30 cellular contexts compared by ENCODE assay signal in genomic region chr17:1050246-1050995, GRCh38. TPM values are rescaled to one million over a fixed set of nuclear protein-coding genes. Genes with fewer than 3 reads are reported as not detected.
DNase-seq lines count a peak whose midpoint lies in the region; ATAC-seq and TF ChIP-seq lines count a peak whose summit lies in the region.
"Had no signal": no experiment of that assay in that cellular context is flagged by ENCODE, and none has a peak within 500 bp of the region (broad histone marks: within the 10 kb centered on the region; RNA-seq: fewer than 3 reads in every experiment).

No MANE protein-coding gene starts in this region.

- no peak for DNase-seq in stimulated activated naive CD8-positive, alpha-beta T cell treated with anti-CD3 and anti-CD28 coated beads, Interleukin-15, amount 100 ng/mL, for 72 hours
- no peak for DNase-seq in stimulated activated naive CD8-positive, alpha-beta T cell treated with anti-CD3 and anti-CD28 coated beads, Interleukin-15, Interleukin-2, amounts not matched to agents 100 U/mL and 50 U/mL, for 24 hours
- DNase-seq in neural crest cell (ENCODE audit: low read depth, low spot score) (no peak), testis (no peak), DMS79 treated with DMSO at 0.1 percent for 48 hours (lab: John Stamatoyannopoulos, UW) (no peak)
- DNase-seq: activated CD4-positive, alpha-beta T cell treated with anti-CD3 and anti-CD28 coated beads, Interleukin-2, amount 10 ng/mL, durations not matched to agents 7 days and 5 days; activated naive CD4-positive, alpha-beta T cell; activated T-cell treated with anti-CD3 and anti-CD28 coated beads, Interleukin-2, amount 50 U/mL, for 48 hours; effector memory CD4-positive, alpha-beta T cell; erythroblast; HFFc6; kidney glomerular epithelial cell; mesendoderm; NCI-H1048; NCI-H187; NCI-H526 treated with DMSO at 0.1 percent for 48 hours; occipital lobe; Peyer's patch; stimulated activated CD8-positive, alpha-beta memory T cell treated with anti-CD3 and anti-CD28 coated beads, Interleukin-4, amount 100 ng/mL, for 48 hours; SW 1271 had no signal

- intact Hi-C loops in testis (cut with DNase I; ENCODE audit: low total_unique reads): no loop called here

- no peak overlapping the region for H3K27ac Mint-ChIP-seq in stimulated activated naive CD8-positive, alpha-beta T cell treated with anti-CD3 and anti-CD28 coated beads, Interleukin-15, amount 100 ng/mL, for 72 hours
- H3K27ac Mint-ChIP-seq in neural crest cell (ENCODE audit: unreplicated experiment): peak overlapping the region; percentile 27
- H3K27ac Mint-ChIP-seq: activated CD4-positive, alpha-beta T cell treated with anti-CD3 and anti-CD28 coated beads, Interleukin-2, amount 10 ng/mL, durations not matched to agents 7 days and 5 days; HFFc6; WTC11 had no signal

- H3K4me3 Mint-ChIP-seq in stimulated activated naive CD8-positive, alpha-beta T cell treated with anti-CD3 and anti-CD28 coated beads, Interleukin-15, amount 100 ng/mL, for 72 hours: peak overlapping the region in 1 of 2 donors; percentile 31
- no peak overlapping the region for H3K4me3 Mint-ChIP-seq in neural crest cell
- H3K4me3 Mint-ChIP-seq: activated CD4-positive, alpha-beta T cell treated with anti-CD3 and anti-CD28 coated beads, Interleukin-2, amount 10 ng/mL, durations not matched to agents 7 days and 5 days; HFFc6; IgD-negative memory B cell; WTC11 had no signal

- H3K27me3 Mint-ChIP-seq in stimulated activated naive CD8-positive, alpha-beta T cell treated with anti-CD3 and anti-CD28 coated beads, Interleukin-15, amount 100 ng/mL, for 72 hours: no peaks in the 10 kb centered on the region
- no peaks in the 10 kb centered on the region for H3K27me3 Mint-ChIP-seq in neural crest cell (ENCODE audit: low read depth)
- H3K27me3 Mint-ChIP-seq: activated CD4-positive, alpha-beta T cell treated with anti-CD3 and anti-CD28 coated beads, Interleukin-2, amount 10 ng/mL, durations not matched to agents 7 days and 5 days; IgD-negative memory B cell had no signal

- peak; percentile 36 for ATAC-seq in stimulated activated naive CD8-positive, alpha-beta T cell treated with anti-CD3 and anti-CD28 coated beads, Interleukin-15, amount 100 ng/mL, for 72 hours
- ATAC-seq in stimulated activated naive CD8-positive, alpha-beta T cell treated with anti-CD3 and anti-CD28 coated beads, Interleukin-15, Interleukin-2, amounts not matched to agents 100 U/mL and 50 U/mL, for 24 hours: no peak
- no peak for ATAC-seq in gastroesophageal sphincter
- ATAC-seq in HG03280 (IDR thresholded peaks at IDR 0.05; ENCODE audit: unreplicated experiment): no peak
- no peak for ATAC-seq in HG03039 (IDR thresholded peaks at IDR 0.05; ENCODE audit: unreplicated experiment)
- ATAC-seq: heart left ventricle, WTC11 had no signal

- peaks cover 6% of the 10 kb centered on the region for H3K4me1 Mint-ChIP-seq in stimulated activated naive CD8-positive, alpha-beta T cell treated with anti-CD3 and anti-CD28 coated beads, Interleukin-15, amount 100 ng/mL, for 72 hours
- no peaks in the 10 kb centered on the region for H3K4me1 Mint-ChIP-seq in neural crest cell
- H3K4me1 Mint-ChIP-seq: activated CD4-positive, alpha-beta T cell treated with anti-CD3 and anti-CD28 coated beads, Interleukin-2, amount 10 ng/mL, durations not matched to agents 7 days and 5 days; IgD-negative memory B cell; WTC11 had no signal

- H3K36me3 Mint-ChIP-seq in neural crest cell (ENCODE audit: low read depth): no peaks in the 10 kb centered on the region

- no peak for TF ChIP-seq CTCF in gastroesophageal sphincter (IDR thresholded peaks at IDR 0.05)
- TF ChIP-seq CTCF in neural crest cell (conservative IDR thresholded peaks at IDR 0.05): no peak
- TF ChIP-seq CTCF in testis (IDR thresholded peaks at IDR 0.05): no peak

- H3K36me3 ChIP-seq in gastroesophageal sphincter (peaks cover 0 to 45% of the 10 kb centered on the region in 2 donors), testis (ENCODE audit: low read depth, missing control alignments) (no peaks in the 10 kb centered on the region)

- H3K4me3 ChIP-seq in gastroesophageal sphincter: no peak overlapping the region
- no peak overlapping the region for H3K4me3 ChIP-seq in testis
- H3K4me3 ChIP-seq: coronary artery, heart left ventricle, Peyer's patch, skin epidermis, upper lobe of left lung had no signal

- H3K9me3 ChIP-seq in gastroesophageal sphincter (no peaks in the 10 kb centered on the region), testis (no peaks in the 10 kb centered on the region)
- H3K9me3 ChIP-seq: heart left ventricle, Peyer's patch, upper lobe of left lung had no signal

- no peaks in the 10 kb centered on the region for H3K27me3 ChIP-seq in gastroesophageal sphincter
- no peaks in the 10 kb centered on the region for H3K27me3 ChIP-seq in testis
- H3K27me3 ChIP-seq: heart left ventricle, Peyer's patch, upper lobe of left lung had no signal

- no peak for TF ChIP-seq POLR2A in gastroesophageal sphincter (IDR thresholded peaks at IDR 0.05)
- TF ChIP-seq POLR2A in testis (IDR thresholded peaks at IDR 0.05): no peak

- H3K9me3 Mint-ChIP-seq in stimulated activated naive CD8-positive, alpha-beta T cell treated with anti-CD3 and anti-CD28 coated beads, Interleukin-15, amount 100 ng/mL, for 72 hours: no peaks in the 10 kb centered on the region
- no peaks in the 10 kb centered on the region for H3K9me3 Mint-ChIP-seq in neural crest cell
- H3K9me3 Mint-ChIP-seq: activated CD4-positive, alpha-beta T cell treated with anti-CD3 and anti-CD28 coated beads, Interleukin-2, amount 10 ng/mL, durations not matched to agents 7 days and 5 days; HFFc6; IgD-negative memory B cell; WTC11 had no signal

- H3K27ac ChIP-seq in gastroesophageal sphincter (peak overlapping the region; percentile 10 to 93 (median 80)), testis (no peak overlapping the region)
- H3K27ac ChIP-seq: C4-2B, skin epidermis, upper lobe of left lung had no signal

- no peak for TF ChIP-seq EP300 in gastroesophageal sphincter (IDR thresholded peaks at IDR 0.05)

- 63 to 71% methylated on average over 6 to 7 of the region's 22 CpGs for WGBS in gastroesophageal sphincter (ENCODE audit: low coverage in 1 of 2), 2 donors
- 83 to 90% methylated on average over 14 to 22 of the region's 22 CpGs for WGBS in testis, 2 donors

- peaks cover 3 to 63% (median 15%) of the 10 kb centered on the region in 3 donors for H3K4me1 ChIP-seq in gastroesophageal sphincter
- no peaks in the 10 kb centered on the region for H3K4me1 ChIP-seq in testis

RNA-seq across cellular contexts. Expression of gene TIMM22, which starts 53.5 kb away (rescaled TPM):
- 10 to 100 TPM; 13.7 to 20.9 (median 16.0) TPM for total RNA-seq in gastroesophageal sphincter
- 18.7 and 19.5 TPM in 2 replicates for total RNA-seq in neural crest cell
- 10 to 100 TPM; 18.3 to 19.1 TPM for total RNA-seq in testis
- polyA plus RNA-seq in testis (ENCODE audit: insufficient read depth, low read depth, low replicate concordance): 18.2 TPM

Comparison
In these comparisons a context has a peak if more than half of its experiments do, and no peak if none do; other contexts are left out.
1. H3K27ac ChIP-seq: peak in gastroesophageal sphincter (4 of 4); none in testis (0 of 2).